In genomic region chr19:8342684-8343482, GRCh38 we compare ENCODE assay signal across 8 cellular contexts. TPM values are rescaled to one million over a fixed set of nuclear protein-coding genes. Genes with fewer than 3 reads are reported as not detected.
DNase-seq lines count a peak whose midpoint lies in the region; ATAC-seq and TF ChIP-seq lines count a peak whose summit lies in the region.

Gene KANK3 (minus strand): TSS chr19:8343262. CDS start chr19:8337828, 5,434 bp downstream.

- H3F3A ChIP-seq in DOHH2 (ENCODE audit: control insufficient read depth, insufficient read depth) = no peaks in the 10 kb centered on the region

- 4% methylated on average over 60 of the region's 65 CpGs for WGBS in prostate gland
- WGBS in upper lobe of left lung, 2 donors = 1 to 8% methylated on average over 16 to 24 of the region's 65 CpGs

- H3K4me3 ChIP-seq in DOHH2 (ENCODE audit: low read length) = 0 out of 2 replicates have a peak within 1 kb of the TSS, but pooled peaks have one; percentile 24
- H3K4me3 ChIP-seq in HAP-1 = peak within 1 kb of the TSS; percentile 58
- peak within 1 kb of the TSS; percentile 42 to 61 for H3K4me3 ChIP-seq in right atrium auricular region
- H3K4me3 ChIP-seq in prostate gland = peak within 1 kb of the TSS; percentile 30 to 45
- H3K4me3 ChIP-seq in upper lobe of left lung = peak within 1 kb of the TSS; percentile 56 to 69 (median 64)

- H3K9me3 ChIP-seq in DOHH2 (ENCODE audit: control insufficient read depth, insufficient read depth, low read length) (no peaks in the 10 kb centered on the region), HAP-1 (no peaks in the 10 kb centered on the region), right atrium auricular region (no peaks in the 10 kb centered on the region), prostate gland (no peaks in the 10 kb centered on the region), upper lobe of left lung (no peaks in the 10 kb centered on the region)

- peaks cover 3% of the 10 kb centered on the region for H3K4me1 Mint-ChIP-seq in T-helper 2 cell treated with Interferon-gamma antibody and Interleukin-4, amounts not matched to agents 5 μg/mL and 100 μg/mL, for 36 hours (ENCODE audit: low read depth)

- peaks cover 39% of the 10 kb centered on the region for H3K27me3 Mint-ChIP-seq in T-helper 2 cell treated with Interferon-gamma antibody and Interleukin-4, amounts not matched to agents 5 μg/mL and 100 μg/mL, for 36 hours (ENCODE audit: low read depth)

- intact Hi-C loops in prostate gland (cut with DNase I) = no loop called here

- TF ChIP-seq CTCF in DOHH2 (IDR thresholded peaks at IDR 0.05; ENCODE audit: low read depth, low read length, poor library complexity, severe bottlenecking) = no peak
- TF ChIP-seq CTCF in right atrium auricular region (IDR thresholded peaks at IDR 0.05) = no peak
- peak in 2 of 4 experiments; percentile 19 to 30 for TF ChIP-seq CTCF in prostate gland (IDR thresholded peaks at IDR 0.05)
- peak in 4 of 6 experiments; percentile 10 to 43 (median 32) for TF ChIP-seq CTCF in upper lobe of left lung (IDR thresholded peaks at IDR 0.05)

- TF ChIP-seq POLR2A in prostate gland (IDR thresholded peaks at IDR 0.05) (peak; percentile 40), upper lobe of left lung (IDR thresholded peaks at IDR 0.05) (peak; percentile 72 to 90 (median 82))

- H3K4me3 Mint-ChIP-seq in T-helper 2 cell treated with Interferon-gamma antibody and Interleukin-4, amounts not matched to agents 5 μg/mL and 100 μg/mL, for 36 hours = peak within 1 kb of the TSS; percentile 76

- H3K27ac Mint-ChIP-seq in T-helper 2 cell treated with Interferon-gamma antibody and Interleukin-4, amounts not matched to agents 5 μg/mL and 100 μg/mL, for 36 hours = no peak within 1 kb of the TSS

- in situ Hi-C loops in HAP-1 (cut with MboI; ENCODE audit: low sequenced_read_pairs) = no loop called here

- H4K20me1 ChIP-seq in DOHH2 (ENCODE audit: control insufficient read depth, insufficient read depth, low read depth, low read length) = no peaks in the 10 kb centered on the region

- H3K4me1 ChIP-seq in DOHH2 (ENCODE audit: control insufficient read depth, low read length) (peaks cover 4% of the 10 kb centered on the region; the same call in 1 of the 2 replicates), HAP-1 (peaks cover 5% of the 10 kb centered on the region), right atrium auricular region (peaks cover 0 to 22% of the 10 kb centered on the region in 2 donors), prostate gland (replicated peaks) (peaks cover 7% of the 10 kb centered on the region), upper lobe of left lung (peaks cover 19 to 43% (median 26%) of the 10 kb centered on the region in 4 donors)

- H3K9me3 Mint-ChIP-seq in T-helper 2 cell treated with Interferon-gamma antibody and Interleukin-4, amounts not matched to agents 5 μg/mL and 100 μg/mL, for 36 hours = no peaks in the 10 kb centered on the region

- H3K9me2 ChIP-seq in DOHH2 (replicated peaks; ENCODE audit: control insufficient read depth, low read length) = no peaks in the 10 kb centered on the region

- TF ChIP-seq EP300 in upper lobe of left lung (IDR thresholded peaks at IDR 0.05) = no peak

- ATAC-seq in upper lobe of left lung (ENCODE audit: low FRiP score in 2 of 2) = peak; percentile 98

- H3K36me3 ChIP-seq in DOHH2 (ENCODE audit: control insufficient read depth, low read length) (no peaks in the 10 kb centered on the region), HAP-1 (replicated peaks) (no peaks in the 10 kb centered on the region), right atrium auricular region (no peaks in the 10 kb centered on the region), prostate gland (no peaks in the 10 kb centered on the region), upper lobe of left lung (no peaks in the 10 kb centered on the region)

- H3K79me2 ChIP-seq in DOHH2 (ENCODE audit: control insufficient read depth, low read length) = no peaks in the 10 kb centered on the region

- H3K27ac ChIP-seq in DOHH2 (ENCODE audit: low read depth, low read length) = no peak within 1 kb of the TSS
- H3K27ac ChIP-seq in angular gyrus (ENCODE audit: low read depth, low read length) = peak within 1 kb of the TSS; percentile 30
- peak within 1 kb of the TSS; percentile 66 to 87 for H3K27ac ChIP-seq in right atrium auricular region
- peak within 1 kb of the TSS; percentile 55 to 58 for H3K27ac ChIP-seq in prostate gland
- H3K27ac ChIP-seq in upper lobe of left lung = peak within 1 kb of the TSS; percentile 93 to 98 (median 96)

- H3K36me3 Mint-ChIP-seq in T-helper 2 cell treated with Interferon-gamma antibody and Interleukin-4, amounts not matched to agents 5 μg/mL and 100 μg/mL, for 36 hours (ENCODE audit: low read depth) = no peaks in the 10 kb centered on the region

- DNase-seq in HAP-1 (ENCODE audit: low spot score in 2 of 2) (peak; percentile 93 to 99), NCI-H1092 treated with DMSO at 0.1 percent for 48 hours (lab: John Stamatoyannopoulos, UW) (peak; percentile 22), right atrium auricular region (ENCODE audit: low spot score) (peak; percentile 95), prostate gland (ENCODE audit: low spot score) (peak; percentile 91), upper lobe of left lung (peak; percentile 98)
- DNase-seq in T-helper 2 cell treated with Interferon-gamma antibody and Interleukin-4, amounts not matched to agents 5 μg/mL and 100 μg/mL, for 36 hours (ENCODE audit: low spot score) = peak; percentile 90

- peak within 1 kb of the TSS; percentile 37 for H3K4me2 ChIP-seq in DOHH2 (ENCODE audit: low read length)

- H3K27me3 ChIP-seq in DOHH2 (ENCODE audit: control insufficient read depth, low read length) = peaks cover 41% of the 10 kb centered on the region
- H3K27me3 ChIP-seq in HAP-1 (ENCODE audit: low read depth) = no peaks in the 10 kb centered on the region
- no peaks in the 10 kb centered on the region for H3K27me3 ChIP-seq in right atrium auricular region
- H3K27me3 ChIP-seq in prostate gland (replicated peaks; ENCODE audit: insufficient read depth) = no peaks in the 10 kb centered on the region
- H3K27me3 ChIP-seq in upper lobe of left lung = no peaks in the 10 kb centered on the region

RNA-seq across cellular contexts. Expression of gene KANK3, which starts in this region (rescaled TPM):
- total RNA-seq in right atrium auricular region (10 to 100 TPM; 12.8 to 18.4 TPM), prostate gland (10 to 100 TPM; 15.4 to 23.8 TPM), upper lobe of left lung (100 to 1,000 TPM in 1 of 6 donors, 10 to 100 TPM in 5; 27.7 to 109 (median 56.9) TPM)

Comparison
In these comparisons a context has a peak if more than half of its experiments do, and no peak if none do; other contexts are left out.
1. CTCF ChIP-seq: peak in upper lobe of left lung (4 of 6); none in DOHH2 (single experiment) and right atrium auricular region (0 of 2).
2. DNase-seq: peak in every context shown above with its lines; median percentile 98 in upper lobe of left lung; 96 in HAP-1; 95 in right atrium auricular region; 91 in prostate gland; 90 in T-helper 2 cell treated with Interferon-gamma antibody and Interleukin-4, amounts not matched to agents 5 μg/mL and 100 μg/mL, for 36 hours; 22 in NCI-H1092 treated with DMSO at 0.1 percent for 48 hours.
3. Peak in every context shown above with its lines, with median percentiles within 50 percentile points of each other: H3K4me3 ChIP-seq.